Comparison of ENCODE assay signal across 1 cellular context in genomic region chr1:117759535-117759934, GRCh38.
TF ChIP-seq lines count a peak whose summit lies in the region.

No MANE protein-coding gene starts in this region.

TF ChIP-seq in GM23338, 12 proteins besides CTCF, POLR2A, EP300 and RAD21 (continued from another document):
- TF ChIP-seq ZNF462 (CRISPR knock-in tag; IDR thresholded peaks at IDR 0.05) (no peak), JUNB (IDR thresholded peaks at IDR 0.05; ENCODE audit: unreplicated experiment) (no peak), ETS1 (IDR thresholded peaks at IDR 0.05) (no peak), POLR2AphosphoS5 (IDR thresholded peaks at IDR 0.05; ENCODE audit: low read depth) (no peak), CREB1 (CRISPR knock-in tag; IDR thresholded peaks at IDR 0.05; ENCODE audit: low read depth) (no peak), EZH2 (IDR thresholded peaks at IDR 0.05; ENCODE audit: low read depth, unreplicated experiment) (no peak)
